10 cellular contexts compared by ENCODE assay signal in the genomic region with DNA sequence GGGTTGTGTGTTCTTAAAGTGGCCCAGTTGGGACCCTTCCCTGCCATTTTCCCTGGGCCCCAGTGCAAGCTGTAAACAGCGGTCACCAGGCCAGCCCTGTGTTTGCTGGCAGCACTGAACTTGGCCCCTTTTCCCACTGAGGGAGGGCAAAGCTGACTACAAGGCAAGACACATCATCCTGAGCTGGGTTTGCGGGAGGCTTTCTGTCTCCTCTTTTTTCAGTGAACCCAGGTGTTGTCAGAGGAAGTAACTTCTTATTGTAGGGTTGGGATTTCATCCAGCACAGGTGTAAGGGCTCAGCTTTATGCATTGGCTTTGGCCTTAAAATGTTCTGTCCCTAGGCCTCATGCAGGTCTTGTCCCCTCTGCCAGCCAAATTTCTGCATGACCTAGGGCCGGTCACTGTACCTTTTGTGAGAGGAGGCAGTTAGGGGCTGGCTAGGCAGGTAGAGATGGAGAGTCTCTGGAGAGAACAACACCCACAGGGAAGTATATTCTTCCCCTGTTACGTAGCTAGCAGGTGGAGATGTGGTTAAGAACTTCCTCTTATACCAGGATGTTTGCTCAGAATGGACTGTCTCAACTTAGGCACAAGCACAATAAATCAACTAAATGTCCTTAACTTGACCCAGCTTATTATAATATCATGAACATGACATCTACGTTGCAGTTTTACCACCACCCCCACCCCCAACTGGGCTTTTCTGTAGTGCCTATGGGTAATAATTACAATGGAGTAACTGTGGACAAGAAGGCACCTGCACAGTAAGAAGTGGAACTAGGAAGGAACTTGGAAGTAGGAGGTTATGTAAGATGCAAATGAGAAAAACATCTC.
A peak's percentile ranks its signal among the peaks of the same experiment; 100 is the strongest.
DNase-seq lines count a peak whose midpoint lies in the region; ATAC-seq and TF ChIP-seq lines count a peak whose summit lies in the region.
"Had no signal": no experiment of that assay in that cellular context is flagged by ENCODE, and none has a peak within 500 bp of the region (broad histone marks: within the 10 kb centered on the region; RNA-seq: fewer than 3 reads in every experiment).

No MANE protein-coding gene starts in this region.

- H3K4me1 Mint-ChIP-seq in T-helper 2 cell treated with Interferon-gamma antibody and Interleukin-4, amounts not matched to agents 5 μg/mL and 100 μg/mL, for 36 hours (ENCODE audit: low read depth), result peaks cover 12% of the 10 kb centered on the region

- DNase-seq in GM12865 (ENCODE audit: low read depth), result peak; percentile 79
- peak; percentile 81 for DNase-seq in HT-29 (ENCODE audit: low spot score)
- no peak for DNase-seq in NCI-H2171 (lab: John Stamatoyannopoulos, UW)
- no peak for DNase-seq in NCI-H510A (lab: John Stamatoyannopoulos, UW)
- DNase-seq in NCI-H526 (lab: John Stamatoyannopoulos, UW), result no peak
- DNase-seq in T-helper 2 cell treated with Interferon-gamma antibody and Interleukin-4, amounts not matched to agents 5 μg/mL and 100 μg/mL, for 36 hours (ENCODE audit: low spot score), result no peak
- DNase-seq: activated T-cell treated with anti-CD3 and anti-CD28 coated beads, Interleukin-2, amount 50 U/mL, for 24 hours; mesendoderm had no signal

- H3K4me3 ChIP-seq in GM12865 (ENCODE audit: low read depth, low read length), result no peak overlapping the region

- no peak overlapping the region for H3K27ac Mint-ChIP-seq in T-helper 2 cell treated with Interferon-gamma antibody and Interleukin-4, amounts not matched to agents 5 μg/mL and 100 μg/mL, for 36 hours
- H3K27ac Mint-ChIP-seq: activated T-cell treated with anti-CD3 and anti-CD28 coated beads, Interleukin-2, amount 50 U/mL, for 24 hours had no signal

- no peak for TF ChIP-seq CTCF in GM12865 (IDR thresholded peaks at IDR 0.05; ENCODE audit: insufficient read depth, low read depth, low read length, missing control alignments)

- no peaks in the 10 kb centered on the region for H3K36me3 Mint-ChIP-seq in T-helper 2 cell treated with Interferon-gamma antibody and Interleukin-4, amounts not matched to agents 5 μg/mL and 100 μg/mL, for 36 hours (ENCODE audit: low read depth)

- no peak overlapping the region for H3K4me3 Mint-ChIP-seq in T-helper 2 cell treated with Interferon-gamma antibody and Interleukin-4, amounts not matched to agents 5 μg/mL and 100 μg/mL, for 36 hours
- H3K4me3 Mint-ChIP-seq: activated T-cell treated with anti-CD3 and anti-CD28 coated beads, Interleukin-2, amount 50 U/mL, for 24 hours had no signal

- H3K9me3 Mint-ChIP-seq in T-helper 2 cell treated with Interferon-gamma antibody and Interleukin-4, amounts not matched to agents 5 μg/mL and 100 μg/mL, for 36 hours, result no peaks in the 10 kb centered on the region
- H3K9me3 Mint-ChIP-seq: activated T-cell treated with anti-CD3 and anti-CD28 coated beads, Interleukin-2, amount 50 U/mL, for 24 hours had no signal

- peaks cover 3% of the 10 kb centered on the region for H3K27me3 Mint-ChIP-seq in T-helper 2 cell treated with Interferon-gamma antibody and Interleukin-4, amounts not matched to agents 5 μg/mL and 100 μg/mL, for 36 hours (ENCODE audit: low read depth)
- H3K27me3 Mint-ChIP-seq: activated T-cell treated with anti-CD3 and anti-CD28 coated beads, Interleukin-2, amount 50 U/mL, for 24 hours had no signal

- ATAC-seq in GM21526 (IDR thresholded peaks at IDR 0.05; ENCODE audit: low FRiP score, unreplicated experiment) (peak; percentile 83), esophagus mucosa (peak; percentile 83)

Comparison
In these comparisons a context has a peak if more than half of its experiments do, and no peak if none do; other contexts are left out.
1. DNase-seq: peak in GM12865 (single experiment) and HT-29 (single experiment); none in NCI-H2171 (single experiment), NCI-H510A (single experiment), NCI-H526 (0 of 2) and T-helper 2 cell treated with Interferon-gamma antibody and Interleukin-4, amounts not matched to agents 5 μg/mL and 100 μg/mL, for 36 hours (single experiment).